27 cellular contexts compared by ENCODE assay signal in the genomic region with DNA sequence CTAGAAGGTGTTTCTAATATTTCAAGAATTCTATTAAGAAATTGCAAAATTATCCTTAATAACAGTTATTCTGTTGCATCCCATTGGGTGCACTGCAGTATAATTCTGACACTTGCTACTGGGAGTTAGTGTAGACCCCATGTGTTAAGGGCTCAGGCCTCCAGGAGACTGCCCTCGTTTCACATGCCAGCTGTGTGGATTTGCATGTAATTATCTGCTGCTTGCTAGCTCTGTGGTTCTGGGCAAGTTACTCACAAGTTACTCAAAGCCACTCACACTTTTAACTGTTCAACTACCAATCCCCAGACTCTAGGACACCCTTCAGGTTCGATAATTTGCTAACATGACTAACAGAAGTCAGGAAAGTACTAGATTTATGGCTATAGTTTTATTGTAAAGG. TPM values are rescaled to one million over a fixed set of nuclear protein-coding genes. Genes with fewer than 3 reads are reported as not detected.
A peak's percentile ranks its signal among the peaks of the same experiment; 100 is the strongest.
DNase-seq lines count a peak whose midpoint lies in the region; ATAC-seq and TF ChIP-seq lines count a peak whose summit lies in the region.
"Had no signal": no experiment of that assay in that cellular context is flagged by ENCODE, and none has a peak within 500 bp of the region (broad histone marks: within the 10 kb centered on the region; RNA-seq: fewer than 3 reads in every experiment).

No MANE protein-coding gene starts in this region.

- no peak for ATAC-seq in HG03045 (IDR thresholded peaks at IDR 0.05; ENCODE audit: unreplicated experiment)

- no peak overlapping the region for H3K4me3 ChIP-seq in coronary artery
- H3K4me3 ChIP-seq in tibial artery = no peak overlapping the region
- H3K4me3 ChIP-seq: SK-N-MC had no signal

- DNase-seq in NCI-H2171 treated with DMSO at 0.1 percent for 48 hours (lab: John Stamatoyannopoulos, UW) (peak; percentile 6), NCI-H2171 (lab: John Stamatoyannopoulos, UW) (no peak), RPMI7951 (ENCODE audit: low read depth) (peak; percentile 54), coronary artery (ENCODE audit: low spot score) (no peak), tibial artery (no peak), kidney glomerular epithelial cell (lab: John Stamatoyannopoulos, UW) (no peak), GDM1 (lab: John Stamatoyannopoulos, UW) (no peak)
- DNase-seq: ACHN; BE2C; CD8-positive, alpha-beta memory T cell; DMS153; DND-41; GOT3; HCEC 1CT; NCI-H1048; NCI-H1417; NCI-H1694; NCI-H2029 treated with DMSO at 0.1 percent for 48 hours; NCI-H226; NCI-H510A; NCI-H774; SHP77 treated with DMSO at 0.1 percent for 48 hours had no signal

- intact Hi-C loops in tibial artery (cut with DNase I; ENCODE audit: low total_unique reads) = no loop called here

- no peaks in the 10 kb centered on the region for H3K9me3 ChIP-seq in tibial artery
- H3K9me3 ChIP-seq: BE2C had no signal

- H3K27ac ChIP-seq in coronary artery (peak overlapping the region; percentile 49 to 78), tibial artery (peak overlapping the region; percentile 17 to 72)
- H3K27ac ChIP-seq: 22Rv1, HL-60, KMS-11, SK-N-MC had no signal

- peaks cover 0 to 94% (median 48%) of the 10 kb centered on the region in 4 donors for H3K4me1 ChIP-seq in tibial artery
- H3K4me1 ChIP-seq: BE2C had no signal

- H3K36me3 ChIP-seq in tibial artery = no peaks in the 10 kb centered on the region
- H3K36me3 ChIP-seq: BE2C had no signal

- TF ChIP-seq CTCF in coronary artery (IDR thresholded peaks at IDR 0.05) = no peak
- TF ChIP-seq CTCF in tibial artery (IDR thresholded peaks at IDR 0.05) = no peak

- H3K27me3 ChIP-seq in tibial artery = no peaks in the 10 kb centered on the region
- H3K27me3 ChIP-seq: BE2C had no signal

RNA-seq across cellular contexts. Expression of a gene that starts 38.6 kb away (rescaled TPM):
- total RNA-seq in RPMI7951 (2014; rRNA removed; shearing (Covaris generic)) = 28.6 and 34.7 TPM in 2 replicates
- total RNA-seq: CD8-positive, alpha-beta memory T cell had no signal

Comparison
In these comparisons a context has a peak if more than half of its experiments do, and no peak if none do; other contexts are left out.
1. DNase-seq: peak in NCI-H2171 treated with DMSO at 0.1 percent for 48 hours (single experiment) and RPMI7951 (single experiment); none in NCI-H2171 (single experiment), coronary artery (single experiment), tibial artery (0 of 2), kidney glomerular epithelial cell (single experiment) and GDM1 (single experiment).